Comparison of ENCODE assay signal across 29 cellular contexts in the genomic region with DNA sequence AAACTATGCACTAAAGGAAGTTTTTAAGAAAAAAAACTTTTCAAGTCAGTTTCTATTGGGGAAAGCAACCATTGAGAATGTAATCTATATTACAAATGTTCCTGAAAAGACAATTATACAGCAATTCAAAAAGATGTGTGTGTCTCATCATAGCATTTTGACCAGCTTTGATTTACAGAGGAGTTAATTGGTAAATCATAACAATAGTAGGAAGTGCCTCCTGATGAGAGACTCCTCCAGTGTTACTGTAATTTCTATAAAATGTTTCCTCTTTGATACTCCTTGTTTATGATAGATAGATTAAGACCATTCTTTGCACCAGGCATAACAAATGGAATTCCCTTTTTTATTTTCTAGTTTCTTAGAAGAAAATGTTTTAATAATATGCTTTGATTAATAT.
"Had no signal": no experiment of that assay in that cellular context is flagged by ENCODE, and none has a peak within 500 bp of the region (broad histone marks: within the 10 kb centered on the region; RNA-seq: fewer than 3 reads in every experiment).

No MANE protein-coding gene starts in this region.

- DNase-seq: natural killer cell; occipital lobe; ovary; posterior cingulate gyrus; psoas muscle; right cardiac atrium; right lobe of liver; sigmoid colon; small intestine; stimulated activated CD4-positive, alpha-beta T cell treated with anti-CD3 and anti-CD28 coated beads, Interleukin-15, amount 100 ng/mL, for 24 hours; stimulated activated CD4-positive, alpha-beta T cell treated with anti-CD3 and anti-CD28 coated beads, Interleukin-4, amount 100 ng/mL, for 1 hour; stimulated activated CD4-positive, alpha-beta T cell treated with anti-CD3 and anti-CD28 coated beads, Interleukin-4, amount 100 ng/mL, for 4 hours; stimulated activated CD8-positive, alpha-beta memory T cell treated with anti-CD3 and anti-CD28 coated beads, Interleukin-4, amount 100 ng/mL, for 48 hours; stimulated activated naive CD4-positive, alpha-beta T cell; stimulated activated naive CD8-positive, alpha-beta T cell treated with anti-CD3 and anti-CD28 coated beads, Interleukin-15, amount 100 ng/mL, for 72 hours; stimulated activated naive CD8-positive, alpha-beta T cell treated with anti-CD3 and anti-CD28 coated beads, Interleukin-15, Interleukin-2, amounts not matched to agents 100 U/mL and 50 U/mL, for 24 hours; substantia nigra; testis; tibial artery; transverse colon; upper lobe of right lung; uterus had no signal

- H3K27ac Mint-ChIP-seq: natural killer cell; nephron; neural progenitor cell; progenitor cell of endocrine pancreas; stimulated activated memory B cell treated with anti-CD40 and anti-IgM and Interleukin-4, amounts not matched to agents 10 μg/mL and 1 μg/mL and 100 μg/mL, for 72 hours; stimulated activated naive CD8-positive, alpha-beta T cell treated with anti-CD3 and anti-CD28 coated beads, Interleukin-15, amount 100 ng/mL, for 72 hours; type B pancreatic cell had no signal

- H3K27me3 ChIP-seq: neural progenitor cell, ovary, right lobe of liver, sigmoid colon, suprapubic skin, testis, tibial artery, transverse colon, upper lobe of right lung, uterus had no signal

- H3K9me3 Mint-ChIP-seq: stimulated activated memory B cell treated with anti-CD40 and anti-IgM and Interleukin-4, amounts not matched to agents 10 μg/mL and 1 μg/mL and 100 μg/mL, for 72 hours; type B pancreatic cell had no signal

- H3K4me3 ChIP-seq: neural progenitor cell, ovary, psoas muscle, right lobe of liver, sigmoid colon, suprapubic skin, testis, tibial artery, transverse colon, upper lobe of right lung, uterus had no signal

- H3K4me1 ChIP-seq: neural progenitor cell, parathyroid adenoma, psoas muscle, right lobe of liver, sigmoid colon, suprapubic skin, testis, tibial artery, transverse colon, upper lobe of right lung, uterus had no signal

- H3K36me3 ChIP-seq: neural progenitor cell, ovary, right lobe of liver, sigmoid colon, suprapubic skin, tibial artery, transverse colon, upper lobe of right lung, uterus had no signal

- ATAC-seq: natural killer cell; psoas muscle; right cardiac atrium; right lobe of liver; stimulated activated memory B cell treated with anti-CD40 and anti-IgM and Interleukin-4, amounts not matched to agents 10 μg/mL and 1 μg/mL and 100 μg/mL, for 72 hours; stimulated activated naive CD8-positive, alpha-beta T cell treated with anti-CD3 and anti-CD28 coated beads, Interleukin-15, amount 100 ng/mL, for 72 hours; stimulated activated naive CD8-positive, alpha-beta T cell treated with anti-CD3 and anti-CD28 coated beads, Interleukin-15, Interleukin-2, amounts not matched to agents 100 U/mL and 50 U/mL, for 24 hours; upper lobe of right lung had no signal

- H3K36me3 Mint-ChIP-seq: natural killer cell; neural progenitor cell; stimulated activated memory B cell treated with anti-CD40 and anti-IgM and Interleukin-4, amounts not matched to agents 10 μg/mL and 1 μg/mL and 100 μg/mL, for 72 hours; type B pancreatic cell had no signal

- H3K27me3 Mint-ChIP-seq: progenitor cell of endocrine pancreas; stimulated activated memory B cell treated with anti-CD40 and anti-IgM and Interleukin-4, amounts not matched to agents 10 μg/mL and 1 μg/mL and 100 μg/mL, for 72 hours; stimulated activated naive CD8-positive, alpha-beta T cell treated with anti-CD3 and anti-CD28 coated beads, Interleukin-15, amount 100 ng/mL, for 72 hours; type B pancreatic cell had no signal

- H3K4me2 ChIP-seq: neural progenitor cell had no signal

- H3K4me3 Mint-ChIP-seq: natural killer cell; nephron; neural progenitor cell; stimulated activated memory B cell treated with anti-CD40 and anti-IgM and Interleukin-4, amounts not matched to agents 10 μg/mL and 1 μg/mL and 100 μg/mL, for 72 hours; stimulated activated naive CD8-positive, alpha-beta T cell treated with anti-CD3 and anti-CD28 coated beads, Interleukin-15, amount 100 ng/mL, for 72 hours; type B pancreatic cell had no signal

- H3K79me2 ChIP-seq: parathyroid adenoma had no signal

- H2AFZ ChIP-seq: neural progenitor cell, parathyroid adenoma had no signal

- H3K4me1 Mint-ChIP-seq: natural killer cell; nephron; neural progenitor cell; stimulated activated memory B cell treated with anti-CD40 and anti-IgM and Interleukin-4, amounts not matched to agents 10 μg/mL and 1 μg/mL and 100 μg/mL, for 72 hours; stimulated activated naive CD8-positive, alpha-beta T cell treated with anti-CD3 and anti-CD28 coated beads, Interleukin-15, amount 100 ng/mL, for 72 hours had no signal

- H3K27ac ChIP-seq: neural progenitor cell, ovary, parathyroid adenoma, psoas muscle, right lobe of liver, sigmoid colon, suprapubic skin, testis, tibial artery, transverse colon, upper lobe of right lung, uterus had no signal
